Comparison of ENCODE assay signal across 1 cellular context in genomic region chr12:108514468-108514972, GRCh38.
TF ChIP-seq lines count a peak whose summit lies in the region.

No MANE protein-coding gene starts in this region.

TF ChIP-seq in liver, 16 proteins besides CTCF, POLR2A, EP300 and RAD21 (continued from another document):
- TF ChIP-seq REST (IDR thresholded peaks at IDR 0.05) (no peak), HNF4G (IDR thresholded peaks at IDR 0.05) (no peak), JUND (IDR thresholded peaks at IDR 0.05) (no peak), SP1 (IDR thresholded peaks at IDR 0.05) (no peak), FOXA2 (IDR thresholded peaks at IDR 0.05) (no peak), EGR1 (IDR thresholded peaks at IDR 0.05; ENCODE audit: low read depth in 2 of 2) (no peak)
